1 cellular context compared by ENCODE assay signal in the genomic region with DNA sequence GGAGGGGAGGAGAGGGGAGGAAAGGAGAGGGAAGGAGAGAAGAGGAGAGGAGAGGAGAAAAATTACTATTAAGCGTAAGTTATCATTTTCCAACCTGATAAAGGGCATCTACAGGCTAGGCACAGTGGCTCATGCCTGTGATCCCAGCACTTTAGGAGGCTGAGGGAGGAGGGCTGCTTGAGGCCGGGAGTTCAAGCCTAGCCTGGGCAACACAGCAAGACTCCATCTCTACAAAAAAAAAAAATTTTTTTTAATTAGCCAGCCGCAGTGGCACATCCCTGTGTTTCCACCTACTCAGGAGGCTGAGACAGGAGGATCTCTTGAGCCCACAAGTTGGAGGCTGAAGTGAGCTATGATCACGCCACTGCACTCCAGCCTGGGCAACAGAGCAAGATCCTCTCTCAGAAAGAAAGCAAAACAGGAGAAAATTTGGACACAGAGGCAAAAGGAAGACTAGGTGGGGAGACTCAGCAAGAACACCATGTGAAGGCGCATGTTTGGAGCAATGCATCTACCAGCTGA.
TF ChIP-seq lines count a peak whose summit lies in the region.

No MANE protein-coding gene starts in this region.

TF ChIP-seq in WTC11, 78 proteins besides CTCF, POLR2A, EP300 and RAD21 (continued from another document):
- TF ChIP-seq, protein P1, sequence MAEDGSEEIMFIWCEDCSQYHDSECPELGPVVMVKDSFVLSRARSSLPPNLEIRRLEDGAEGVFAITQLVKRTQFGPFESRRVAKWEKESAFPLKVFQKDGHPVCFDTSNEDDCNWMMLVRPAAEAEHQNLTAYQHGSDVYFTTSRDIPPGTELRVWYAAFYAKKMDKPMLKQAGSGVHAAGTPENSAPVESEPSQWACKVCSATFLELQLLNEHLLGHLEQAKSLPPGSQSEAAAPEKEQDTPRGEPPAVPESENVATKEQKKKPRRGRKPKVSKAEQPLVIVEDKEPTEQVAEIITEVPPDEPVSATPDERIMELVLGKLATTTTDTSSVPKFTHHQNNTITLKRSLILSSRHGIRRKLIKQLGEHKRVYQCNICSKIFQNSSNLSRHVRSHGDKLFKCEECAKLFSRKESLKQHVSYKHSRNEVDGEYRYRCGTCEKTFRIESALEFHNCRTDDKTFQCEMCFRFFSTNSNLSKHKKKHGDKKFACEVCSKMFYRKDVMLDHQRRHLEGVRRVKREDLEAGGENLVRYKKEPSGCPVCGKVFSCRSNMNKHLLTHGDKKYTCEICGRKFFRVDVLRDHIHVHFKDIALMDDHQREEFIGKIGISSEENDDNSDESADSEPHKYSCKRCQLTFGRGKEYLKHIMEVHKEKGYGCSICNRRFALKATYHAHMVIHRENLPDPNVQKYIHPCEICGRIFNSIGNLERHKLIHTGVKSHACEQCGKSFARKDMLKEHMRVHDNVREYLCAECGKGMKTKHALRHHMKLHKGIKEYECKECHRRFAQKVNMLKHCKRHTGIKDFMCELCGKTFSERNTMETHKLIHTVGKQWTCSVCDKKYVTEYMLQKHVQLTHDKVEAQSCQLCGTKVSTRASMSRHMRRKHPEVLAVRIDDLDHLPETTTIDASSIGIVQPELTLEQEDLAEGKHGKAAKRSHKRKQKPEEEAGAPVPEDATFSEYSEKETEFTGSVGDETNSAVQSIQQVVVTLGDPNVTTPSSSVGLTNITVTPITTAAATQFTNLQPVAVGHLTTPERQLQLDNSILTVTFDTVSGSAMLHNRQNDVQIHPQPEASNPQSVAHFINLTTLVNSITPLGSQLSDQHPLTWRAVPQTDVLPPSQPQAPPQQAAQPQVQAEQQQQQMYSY (CRISPR knock-in tag; IDR thresholded peaks at IDR 0.05): no peak
